In genomic region chr12:12070674-12071661, GRCh38 we compare ENCODE assay signal across 8 cellular contexts. TPM values are rescaled to one million over a fixed set of nuclear protein-coding genes. Genes with fewer than 3 reads are reported as not detected.
DNase-seq lines count a peak whose midpoint lies in the region; ATAC-seq and TF ChIP-seq lines count a peak whose summit lies in the region.

Gene BCL2L14, plus strand, starts transcription at chr12:12070939. Its CDS starts 8,367 bp downstream, at chr12:12079306.

- H3K27ac ChIP-seq in transverse colon (peak within 1 kb of the TSS; percentile 88 to 91 (median 89)), right cardiac atrium (ENCODE audit: low read length) (no peak within 1 kb of the TSS)

- peak; percentile 21 for TF ChIP-seq CTCF in epithelial cell of proximal tubule (conservative IDR thresholded peaks at IDR 0.05; ENCODE audit: low read depth, low read length)
- no peak for TF ChIP-seq CTCF in transverse colon (IDR thresholded peaks at IDR 0.05)

- no peak for TF ChIP-seq EP300 in transverse colon (IDR thresholded peaks at IDR 0.05; ENCODE audit: low read depth)

- H3K9me3 ChIP-seq in NT2/D1 (ENCODE audit: insufficient read depth, low read length) (no peaks in the 10 kb centered on the region), transverse colon (no peaks in the 10 kb centered on the region), right cardiac atrium (ENCODE audit: control insufficient read depth, low read length) (no peaks in the 10 kb centered on the region)

- 20 to 36% methylated on average over 6 to 12 of the region's 12 CpGs for WGBS in transverse colon (ENCODE audit: low coverage in 1 of 2), 2 donors
- 59% methylated on average over 12 of the region's 12 CpGs for WGBS in right cardiac atrium

- H3K4me3 ChIP-seq in NT2/D1 (ENCODE audit: insufficient read length, low read depth), result no peak within 1 kb of the TSS
- no peak within 1 kb of the TSS for H3K4me3 ChIP-seq in epithelial cell of proximal tubule (ENCODE audit: low read depth, low read length)
- H3K4me3 ChIP-seq in transverse colon, result peak within 1 kb of the TSS; percentile 20 to 53 (median 44)
- no peak within 1 kb of the TSS for H3K4me3 ChIP-seq in right cardiac atrium (ENCODE audit: low read length)

- H3K36me3 ChIP-seq in NT2/D1 (ENCODE audit: insufficient read depth, insufficient read length, low read length) (no peaks in the 10 kb centered on the region), transverse colon (no peaks in the 10 kb centered on the region)

- no peak for ATAC-seq in right cardiac atrium

- in situ Hi-C loops in transverse colon (cut with MboI; ENCODE audit: low pct_ligation_motif_present in 1 of 4, low pct_unique_long_range_greater_than_20kb in 1 of 4, low sequenced_read_pairs in 3 of 4), result no loop called here

- peak within 1 kb of the TSS; percentile 14 for H3K9ac ChIP-seq in NT2/D1 (ENCODE audit: insufficient read length, low read depth)

- H3K4me1 ChIP-seq in NT2/D1 (ENCODE audit: insufficient read depth, insufficient read length) (peaks cover 6% of the 10 kb centered on the region), transverse colon (peaks cover 0 to 36% (median 16%) of the 10 kb centered on the region in 4 donors), right cardiac atrium (ENCODE audit: control insufficient read depth, insufficient read depth, low read length) (no peaks in the 10 kb centered on the region)

- H3K27me3 ChIP-seq in NT2/D1 (ENCODE audit: insufficient read depth, insufficient read length) (no peaks in the 10 kb centered on the region), transverse colon (no peaks in the 10 kb centered on the region), right cardiac atrium (ENCODE audit: control insufficient read depth, insufficient read depth) (no peaks in the 10 kb centered on the region)

- intact Hi-C loops in transverse colon (cut with DNase I; ENCODE audit: low total_unique reads), result no loop called here
- intact Hi-C loops in right cardiac atrium (cut with DNase I), result no loop called here

- TF ChIP-seq POLR2A in transverse colon (IDR thresholded peaks at IDR 0.05), result peak; percentile 80

- peak; percentile 64 for DNase-seq in activated CD8-positive, alpha-beta memory T cell treated with anti-CD3 and anti-CD28 coated beads for 24 hours
- DNase-seq in activated CD8-positive, alpha-beta memory T cell treated with anti-CD3 and anti-CD28 coated beads, Interleukin-2, amount 50 U/mL, for 4 hours, result no peak
- no peak for DNase-seq in NT2/D1 (ENCODE audit: low read depth, low spot score)
- DNase-seq in epithelial cell of proximal tubule (ENCODE audit: low read depth), result no peak
- DNase-seq in transverse colon, result peak; percentile 46
- no peak for DNase-seq in A172 (ENCODE audit: low spot score)
- no peak for DNase-seq in activated gamma-delta T cell treated with Interleukin-2 at 50 U/mL for 16 hours
- DNase-seq in right cardiac atrium, result no peak

RNA-seq across cellular contexts. Expression of gene BCL2L14, which starts in this region (rescaled TPM):
- total RNA-seq in epithelial cell of proximal tubule (not detected in 2 replicates), transverse colon (10 to 100 TPM; 27.5 to 81.2 (median 52.5) TPM), right cardiac atrium (not detected)
- total RNA-seq in A172 (2014; rRNA removed; shearing (Covaris generic)), result not detected in 2 replicates
- polyA plus RNA-seq in right cardiac atrium, result not detected

Comparison
In these comparisons a context has a peak if more than half of its experiments do, and no peak if none do; other contexts are left out.
1. RNA of gene BCL2L14 (total RNA-seq): 27.5 to 81.2 TPM in transverse colon; not detected in epithelial cell of proximal tubule, not detected in A172 and not detected in right cardiac atrium; every median in the first group is over 10 times any median in the second.
2. DNase-seq: peak in activated CD8-positive, alpha-beta memory T cell treated with anti-CD3 and anti-CD28 coated beads for 24 hours (single experiment) and transverse colon (single experiment); none in activated CD8-positive, alpha-beta memory T cell treated with anti-CD3 and anti-CD28 coated beads, Interleukin-2, amount 50 U/mL, for 4 hours (single experiment), NT2/D1 (single experiment), epithelial cell of proximal tubule (single experiment), A172 (single experiment), activated gamma-delta T cell treated with Interleukin-2 at 50 U/mL for 16 hours (single experiment) and right cardiac atrium (0 of 3).
3. H3K4me3 ChIP-seq: peak in transverse colon (4 of 4); none in NT2/D1 (single experiment), epithelial cell of proximal tubule (single experiment) and right cardiac atrium (single experiment).